Comparison of ENCODE assay signal across 7 cellular contexts in the genomic region with DNA sequence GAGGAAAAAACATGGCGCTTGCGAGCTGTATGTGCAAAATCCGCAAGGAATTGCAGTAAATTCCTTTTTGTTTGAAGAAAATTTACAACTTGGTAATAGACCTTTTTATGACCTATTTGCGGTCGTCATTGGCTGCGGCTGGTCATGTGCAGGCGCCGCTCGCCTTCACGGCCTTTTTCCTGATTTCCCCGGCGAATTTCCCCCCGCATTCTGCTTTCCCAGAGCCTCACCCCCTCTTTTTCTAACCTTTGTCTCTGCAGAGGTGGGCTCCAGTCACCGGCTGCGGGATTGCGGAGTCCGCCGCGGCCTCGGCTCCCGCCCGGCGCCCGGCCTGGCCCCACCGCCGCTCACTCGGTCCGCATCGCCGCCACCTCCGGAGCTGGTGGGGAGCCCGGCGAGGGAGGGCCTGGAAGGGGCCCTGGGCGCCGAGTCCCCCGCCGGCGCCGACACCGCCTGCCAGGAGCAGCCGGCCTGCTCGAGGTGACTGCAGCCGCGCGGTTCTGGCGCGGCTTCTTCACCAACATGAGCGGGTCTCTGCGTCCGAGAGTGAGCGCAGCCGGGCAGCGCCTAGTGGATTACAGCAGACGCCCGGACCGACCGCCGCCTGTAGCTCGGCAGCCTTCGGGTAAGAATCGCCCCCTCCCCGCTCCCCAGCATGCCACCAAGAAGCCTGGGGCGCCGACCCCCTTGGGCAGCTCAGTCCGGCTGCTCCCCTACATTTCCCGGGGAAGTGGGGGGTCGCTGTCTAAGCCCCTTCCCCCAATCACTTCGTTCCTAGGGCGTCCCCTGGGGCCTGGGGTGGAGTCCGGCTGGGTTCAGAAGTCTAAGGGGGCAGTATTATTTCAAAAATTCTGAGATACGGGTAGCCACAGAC.
DNase-seq lines count a peak whose midpoint lies in the region; ATAC-seq lines count a peak whose summit lies in the region.
"Had no signal": no experiment of that assay in that cellular context is flagged by ENCODE, and none has a peak within 500 bp of the region (broad histone marks: within the 10 kb centered on the region; RNA-seq: fewer than 3 reads in every experiment).

No MANE protein-coding gene starts in this region.

- H3K9ac ChIP-seq in iPS-15b (ENCODE audit: low read depth, low read length): no peak overlapping the region

- peaks cover 5% of the 10 kb centered on the region for H3K4me1 ChIP-seq in iPS-15b (ENCODE audit: control insufficient read depth, insufficient read depth, low read length)

- peaks cover 99% of the 10 kb centered on the region for H3K27me3 ChIP-seq in iPS-15b (ENCODE audit: control insufficient read depth, insufficient read depth, low read length)

- H3K4me3 ChIP-seq in iPS-15b (ENCODE audit: low read depth, low read length): peak overlapping the region; percentile 45

- peaks cover 0 to 6% of the 10 kb centered on the region in 2 donors for H3K9me3 Mint-ChIP-seq in stimulated activated naive CD8-positive, alpha-beta T cell treated with anti-CD3 and anti-CD28 coated beads, Interleukin-15, amount 100 ng/mL, for 72 hours
- H3K9me3 Mint-ChIP-seq: stimulated activated naive CD8-positive, alpha-beta T cell treated with anti-CD3 and anti-CD28 coated beads, Interleukin-15, Interleukin-2, amounts not matched to agents 100 ng/mL and 50 ng/mL, for 24 hours had no signal

- peaks cover 42% of the 10 kb centered on the region for H3K4me1 Mint-ChIP-seq in stimulated activated naive CD8-positive, alpha-beta T cell treated with anti-CD3 and anti-CD28 coated beads, Interleukin-15, amount 100 ng/mL, for 72 hours

- peaks cover 99% of the 10 kb centered on the region for H3K27me3 Mint-ChIP-seq in stimulated activated naive CD8-positive, alpha-beta T cell treated with anti-CD3 and anti-CD28 coated beads, Interleukin-15, amount 100 ng/mL, for 72 hours

- no peaks in the 10 kb centered on the region for H3K36me3 ChIP-seq in iPS-15b (ENCODE audit: control insufficient read depth, insufficient read depth, low read length)

- no peak for ATAC-seq in stimulated activated naive CD8-positive, alpha-beta T cell treated with anti-CD3 and anti-CD28 coated beads, Interleukin-15, amount 100 ng/mL, for 72 hours
- ATAC-seq in stimulated activated naive CD8-positive, alpha-beta T cell treated with anti-CD3 and anti-CD28 coated beads, Interleukin-15, Interleukin-2, amounts not matched to agents 100 U/mL and 50 U/mL, for 24 hours: no peak

- no peak overlapping the region for H3K27ac Mint-ChIP-seq in stimulated activated naive CD8-positive, alpha-beta T cell treated with anti-CD3 and anti-CD28 coated beads, Interleukin-15, amount 100 ng/mL, for 72 hours
- H3K27ac Mint-ChIP-seq: stimulated activated naive CD8-positive, alpha-beta T cell treated with anti-CD3 and anti-CD28 coated beads, Interleukin-15, Interleukin-2, amounts not matched to agents 100 ng/mL and 50 ng/mL, for 24 hours had no signal

- H3K9me3 ChIP-seq in iPS-15b (ENCODE audit: control insufficient read depth, insufficient read depth, low read length): no peaks in the 10 kb centered on the region

- no peak for DNase-seq in stimulated activated naive CD8-positive, alpha-beta T cell treated with anti-CD3 and anti-CD28 coated beads, Interleukin-15, amount 100 ng/mL, for 72 hours
- DNase-seq in stimulated activated naive CD8-positive, alpha-beta T cell treated with anti-CD3 and anti-CD28 coated beads, Interleukin-15, Interleukin-2, amounts not matched to agents 100 U/mL and 50 U/mL, for 24 hours: no peak
- DNase-seq in NCI-H2081 treated with DMSO at 0.1 percent for 48 hours (lab: John Stamatoyannopoulos, UW) (no peak), SKM-1 (lab: John Stamatoyannopoulos, UW; ENCODE audit: unreplicated experiment) (no peak)
- no peak for DNase-seq in stimulated activated CD4-positive, alpha-beta T cell treated with anti-CD3 and anti-CD28 coated beads, Interleukin-4, amount 100 ng/mL, for 1 hour

- H3K4me3 Mint-ChIP-seq in stimulated activated naive CD8-positive, alpha-beta T cell treated with anti-CD3 and anti-CD28 coated beads, Interleukin-15, amount 100 ng/mL, for 72 hours: peak overlapping the region; percentile 44 to 56
- H3K4me3 Mint-ChIP-seq: stimulated activated naive CD8-positive, alpha-beta T cell treated with anti-CD3 and anti-CD28 coated beads, Interleukin-15, Interleukin-2, amounts not matched to agents 100 ng/mL and 50 ng/mL, for 24 hours had no signal
